In genomic region chr2:221431477-221431876, GRCh38 we compare ENCODE assay signal across 35 cellular contexts.
DNase-seq lines count a peak whose midpoint lies in the region; ATAC-seq and TF ChIP-seq lines count a peak whose summit lies in the region.
"Had no signal": no experiment of that assay in that cellular context is flagged by ENCODE, and none has a peak within 500 bp of the region (broad histone marks: within the 10 kb centered on the region; RNA-seq: fewer than 3 reads in every experiment).

No MANE protein-coding gene starts in this region.

- H3K4me1 ChIP-seq in Caco-2, result no peaks in the 10 kb centered on the region
- H3K4me1 ChIP-seq: Peyer's patch, psoas muscle, vagina had no signal

- DNase-seq in COR-L47 (lab: John Stamatoyannopoulos, UW) (peak; percentile 87), NCI-H1105 (lab: John Stamatoyannopoulos, UW) (peak; percentile 88), NCI-H2081 (lab: John Stamatoyannopoulos, UW) (peak; percentile 89 to 97), SHP77 (lab: John Stamatoyannopoulos, UW) (peak; percentile 87 to 91), HEK293T (ENCODE audit: extremely low spot score) (no peak), Caco-2 (no peak)
- DNase-seq: activated CD4-positive, alpha-beta T cell treated with anti-CD3 and anti-CD28 coated beads for 4 hours; activated T-cell treated with anti-CD3 and anti-CD28 coated beads for 4 hours; amniotic stem cell; CD4-positive, alpha-beta memory T cell; foreskin fibroblast; H7; heart left ventricle; KBM-7; kidney glomerular epithelial cell; natural killer cell; NCI-H524; nucleus accumbens; Peyer's patch; psoas muscle; SIG-M5; sigmoid colon; stimulated activated CD4-positive, alpha-beta T cell treated with anti-CD3 and anti-CD28 coated beads, Interleukin-12 subunit alpha, Interleukin-12 subunit beta, amount 100 ng/mL, for 4 hours; stimulated activated CD4-positive, alpha-beta T cell treated with anti-CD3 and anti-CD28 coated beads, Interleukin-2, amount 100 ng/mL, for 48 hours; stimulated activated naive CD8-positive, alpha-beta T cell treated with anti-CD3 and anti-CD28 coated beads, Interleukin-15, amount 100 ng/mL, for 72 hours; SW 1271; T-helper 9 cell had no signal

- no TSS peak for BruUV-seq in Caco-2 (replicated peaks; lab: Mats Ljungman, UMichigan)

- no peaks in the 10 kb centered on the region for H3K27me3 ChIP-seq in Caco-2 (replicated peaks; ENCODE audit: control insufficient read depth, insufficient read depth, low read length)
- H3K27me3 ChIP-seq: esophagus muscularis mucosa, heart left ventricle, Peyer's patch, sigmoid colon, vagina had no signal

- no peak overlapping the region for H3K27ac Mint-ChIP-seq in Caco-2 (ENCODE audit: unreplicated experiment)
- H3K27ac Mint-ChIP-seq: activated naive CD4-positive, alpha-beta T cell treated with anti-CD3 and anti-CD28 coated beads, Interleukin-2, amount 50 U/mL, for 24 hours; activated T-helper 2 cell treated with anti-CD3 and anti-CD28 coated beads, Interferon-gamma antibody, Interleukin-2, Interleukin-4, amounts not matched to agents 10 μg/mL and 5 μg/mL and 100 μg/mL, durations not matched to agents 14 hours and 24 hours and 36 hours; natural killer cell; stimulated activated naive CD8-positive, alpha-beta T cell treated with anti-CD3 and anti-CD28 coated beads, Interleukin-15, amount 100 ng/mL, for 72 hours had no signal

- H3K4me3 Mint-ChIP-seq in Caco-2 (ENCODE audit: unreplicated experiment), result no peak overlapping the region
- H3K4me3 Mint-ChIP-seq: activated naive CD4-positive, alpha-beta T cell treated with anti-CD3 and anti-CD28 coated beads, Interleukin-2, amount 50 U/mL, for 24 hours; brain; CD4-positive, alpha-beta memory T cell; natural killer cell; stimulated activated naive CD8-positive, alpha-beta T cell treated with anti-CD3 and anti-CD28 coated beads, Interleukin-15, amount 100 ng/mL, for 72 hours had no signal

- H3K27me3 Mint-ChIP-seq in Caco-2 (ENCODE audit: insufficient read depth, unreplicated experiment), result no peaks in the 10 kb centered on the region
- H3K27me3 Mint-ChIP-seq: activated naive CD4-positive, alpha-beta T cell treated with anti-CD3 and anti-CD28 coated beads, Interleukin-2, amount 50 U/mL, for 24 hours; brain; CD4-positive, alpha-beta memory T cell; stimulated activated naive CD8-positive, alpha-beta T cell treated with anti-CD3 and anti-CD28 coated beads, Interleukin-15, amount 100 ng/mL, for 72 hours had no signal

- intact Hi-C loops in Caco-2 (cut with micrococcal nuclease; ENCODE audit: unreplicated experiment), result no loop called here

- H3K4me1 Mint-ChIP-seq in Caco-2 (ENCODE audit: low read depth, unreplicated experiment), result no peaks in the 10 kb centered on the region
- H3K4me1 Mint-ChIP-seq: activated naive CD4-positive, alpha-beta T cell treated with anti-CD3 and anti-CD28 coated beads, Interleukin-2, amount 50 U/mL, for 24 hours; natural killer cell; stimulated activated naive CD8-positive, alpha-beta T cell treated with anti-CD3 and anti-CD28 coated beads, Interleukin-15, amount 100 ng/mL, for 72 hours had no signal

- H3K9me3 ChIP-seq in Caco-2, result no peaks in the 10 kb centered on the region
- H3K9me3 ChIP-seq: esophagus muscularis mucosa, heart left ventricle, Peyer's patch, psoas muscle, sigmoid colon, vagina had no signal

- no peak for TF ChIP-seq CTCF in Caco-2 (IDR thresholded peaks at IDR 0.05; ENCODE audit: insufficient read depth in 1 of 2, low read depth in 1 of 2, low read length in 1 of 2, severe bottlenecking in 1 of 2, unreplicated experiment in 1 of 2)

- ATAC-seq in GM21619 (IDR thresholded peaks at IDR 0.05; ENCODE audit: unreplicated experiment) (no peak), GM18519 (IDR thresholded peaks at IDR 0.05; ENCODE audit: low FRiP score, unreplicated experiment) (no peak)
- ATAC-seq: GM12878; heart left ventricle; natural killer cell; psoas muscle; stimulated activated naive CD8-positive, alpha-beta T cell treated with anti-CD3 and anti-CD28 coated beads, Interleukin-15, amount 100 ng/mL, for 72 hours had no signal

- H3K9me3 Mint-ChIP-seq in Caco-2 (ENCODE audit: unreplicated experiment), result no peaks in the 10 kb centered on the region
- H3K9me3 Mint-ChIP-seq: activated naive CD4-positive, alpha-beta T cell treated with anti-CD3 and anti-CD28 coated beads, Interleukin-2, amount 50 U/mL, for 24 hours; activated T-helper 2 cell treated with anti-CD3 and anti-CD28 coated beads, Interferon-gamma antibody, Interleukin-2, Interleukin-4, amounts not matched to agents 10 μg/mL and 5 μg/mL and 100 μg/mL, durations not matched to agents 14 hours and 24 hours and 36 hours; brain; CD4-positive, alpha-beta memory T cell; natural killer cell; stimulated activated naive CD8-positive, alpha-beta T cell treated with anti-CD3 and anti-CD28 coated beads, Interleukin-15, amount 100 ng/mL, for 72 hours had no signal

- peaks cover 58% of the 10 kb centered on the region for H3K36me3 Mint-ChIP-seq in Caco-2 (ENCODE audit: insufficient read depth, unreplicated experiment)
- H3K36me3 Mint-ChIP-seq: natural killer cell had no signal

- POLR2A ChIA-PET in HEK293T (lab: Yijun Ruan, JAX) (no interaction called here), Caco-2 (lab: Charles Lee) (no interaction called here)

- H3K36me3 ChIP-seq in Caco-2 (ENCODE audit: control insufficient read depth, insufficient read depth, low read length), result no peaks in the 10 kb centered on the region; the same call in 1 of the 2 replicates
- H3K36me3 ChIP-seq: Peyer's patch had no signal

- CTCF ChIA-PET in HEK293T (lab: Yijun Ruan, JAX), result no interaction called here
- CTCF ChIA-PET in Caco-2 (lab: Charles Lee), result no interaction called here

- H3K4me3 ChIP-seq in Caco-2 (ENCODE audit: low read depth, low read length), result no peak overlapping the region
- H3K4me3 ChIP-seq: esophagus muscularis mucosa, GM12878, heart left ventricle, Peyer's patch, psoas muscle, sigmoid colon, vagina had no signal

TF ChIP-seq in HEK293T, 16 proteins besides CTCF, POLR2A, EP300 and RAD21:
- TF ChIP-seq L3MBTL2 (conservative IDR thresholded peaks at IDR 0.05) (no peak), LEF1 (IDR thresholded peaks at IDR 0.05; ENCODE audit: borderline replicate concordance) (no peak), ELF4 (IDR thresholded peaks at IDR 0.05) (no peak), BHLHE40 (IDR thresholded peaks at IDR 0.05; ENCODE audit: borderline replicate concordance) (no peak), CTBP1 (IDR thresholded peaks at IDR 0.05; ENCODE audit: borderline replicate concordance) (no peak), TARDBP (IDR thresholded peaks at IDR 0.05) (no peak), FOXK2 (IDR thresholded peaks at IDR 0.05) (no peak), ARNT (IDR thresholded peaks at IDR 0.05) (no peak), SUZ12 (IDR thresholded peaks at IDR 0.05) (no peak), SP1 (IDR thresholded peaks at IDR 0.05) (no peak), FOXA1 (IDR thresholded peaks at IDR 0.05) (no peak), ZNF384 (IDR thresholded peaks at IDR 0.05) (no peak), NFRKB (IDR thresholded peaks at IDR 0.05) (no peak)

Comparison
In these comparisons a context has a peak if more than half of its experiments do, and no peak if none do; other contexts are left out.
1. DNase-seq: peak in COR-L47 (single experiment), NCI-H1105 (single experiment), NCI-H2081 (2 of 2) and SHP77 (2 of 2); none in HEK293T (single experiment) and Caco-2 (0 of 2).